In genomic region chr1:79369091-79369490, GRCh38 we compare ENCODE assay signal across 34 cellular contexts.
"Had no signal": no experiment of that assay in that cellular context is flagged by ENCODE, and none has a peak within 500 bp of the region (broad histone marks: within the 10 kb centered on the region; RNA-seq: fewer than 3 reads in every experiment).

No MANE protein-coding gene starts in this region.

- H3K4me3 ChIP-seq: adrenal gland, body of pancreas, breast epithelium had no signal

- H3K4me1 ChIP-seq: adrenal gland, breast epithelium had no signal

- H3K27me3 ChIP-seq: adrenal gland, body of pancreas, brain microvascular endothelial cell, breast epithelium had no signal

- ATAC-seq: activated CD8-positive, alpha-beta T cell treated with anti-CD3 and anti-CD28 coated beads for 36 hours; activated naive CD4-positive, alpha-beta T cell treated with anti-CD3 and anti-CD28 coated beads, Interleukin-2, amount 50 U/mL, for 72 hours; body of pancreas had no signal

- H3K4me3 Mint-ChIP-seq: activated B cell treated with CpG ODN at 0.5 μM for 24 hours; activated CD4-positive, alpha-beta memory T cell treated with anti-CD3 and anti-CD28 coated beads for 36 hours; activated CD4-positive, alpha-beta T cell treated with anti-CD3 and anti-CD28 coated beads, Interleukin-2, amount 10 ng/mL, durations not matched to agents 24 days and 14 days; activated CD8-positive, alpha-beta T cell treated with anti-CD3 and anti-CD28 coated beads for 36 hours; activated naive CD4-positive, alpha-beta T cell treated with anti-CD3 and anti-CD28 coated beads for 36 hours; activated naive CD8-positive, alpha-beta T cell treated with anti-CD3 and anti-CD28 coated beads for 36 hours; T-helper 1 cell treated with Interleukin-12 subunit alpha and Interleukin-12 subunit beta and Interleukin-4 antibody, amounts not matched to agents 30 μg/mL and 1 μg/mL, for 36 hours; T-helper 2 cell treated with Interferon-gamma antibody and Interleukin-4, amounts not matched to agents 5 μg/mL and 100 μg/mL, for 36 hours had no signal

- H3K36me3 Mint-ChIP-seq: activated CD4-positive, alpha-beta memory T cell treated with anti-CD3 and anti-CD28 coated beads for 36 hours; activated naive CD4-positive, alpha-beta T cell treated with anti-CD3 and anti-CD28 coated beads, Interleukin-2, amount 50 U/mL, for 72 hours; activated naive CD8-positive, alpha-beta T cell treated with anti-CD3 and anti-CD28 coated beads for 36 hours had no signal

- H3K9me3 Mint-ChIP-seq: activated CD4-positive, alpha-beta memory T cell treated with anti-CD3 and anti-CD28 coated beads for 36 hours; activated CD4-positive, alpha-beta T cell treated with anti-CD3 and anti-CD28 coated beads, Interleukin-2, amount 10 ng/mL, durations not matched to agents 24 days and 14 days; activated CD8-positive, alpha-beta T cell treated with anti-CD3 and anti-CD28 coated beads for 36 hours; activated naive CD8-positive, alpha-beta T cell treated with anti-CD3 and anti-CD28 coated beads for 36 hours; activated T-helper 2 cell treated with anti-CD3 and anti-CD28 coated beads, Interferon-gamma antibody, Interleukin-2, Interleukin-4, amounts not matched to agents 10 μg/mL and 5 μg/mL and 100 μg/mL, durations not matched to agents 14 hours and 24 hours and 36 hours; T-helper 1 cell treated with Interleukin-12 subunit alpha and Interleukin-12 subunit beta and Interleukin-4 antibody, amounts not matched to agents 30 μg/mL and 1 μg/mL, for 36 hours; T-helper 2 cell treated with Interferon-gamma antibody and Interleukin-4, amounts not matched to agents 5 μg/mL and 100 μg/mL, for 36 hours had no signal

- H3K27ac Mint-ChIP-seq: activated B cell treated with CpG ODN at 0.5 μM for 24 hours; activated CD4-positive, alpha-beta memory T cell treated with anti-CD3 and anti-CD28 coated beads for 36 hours; activated CD4-positive, alpha-beta T cell treated with anti-CD3 and anti-CD28 coated beads, Interleukin-2, amount 10 ng/mL, durations not matched to agents 24 days and 14 days; activated CD8-positive, alpha-beta T cell treated with anti-CD3 and anti-CD28 coated beads for 36 hours; activated naive CD4-positive, alpha-beta T cell treated with anti-CD3 and anti-CD28 coated beads for 36 hours; activated naive CD4-positive, alpha-beta T cell treated with anti-CD3 and anti-CD28 coated beads, Interleukin-2, amount 50 U/mL, for 72 hours; activated naive CD8-positive, alpha-beta T cell treated with anti-CD3 and anti-CD28 coated beads for 36 hours; activated T-helper 2 cell treated with anti-CD3 and anti-CD28 coated beads, Interferon-gamma antibody, Interleukin-2, Interleukin-4, amounts not matched to agents 10 μg/mL and 5 μg/mL and 100 μg/mL, durations not matched to agents 14 hours and 24 hours and 36 hours; T-helper 1 cell treated with Interleukin-12 subunit alpha and Interleukin-12 subunit beta and Interleukin-4 antibody, amounts not matched to agents 30 μg/mL and 1 μg/mL, for 36 hours; T-helper 2 cell treated with Interferon-gamma antibody and Interleukin-4, amounts not matched to agents 5 μg/mL and 100 μg/mL, for 36 hours had no signal

- H3K36me3 ChIP-seq: adrenal gland, brain microvascular endothelial cell, breast epithelium had no signal

- H3K27ac ChIP-seq: adrenal gland, body of pancreas, brain microvascular endothelial cell, breast epithelium, VCaP had no signal

- DNase-seq: activated B cell treated with CpG ODN at 0.5 μM for 24 hours; activated CD4-positive, alpha-beta memory T cell treated with anti-CD3 and anti-CD28 coated beads for 36 hours; activated CD4-positive, alpha-beta T cell treated with anti-CD3 and anti-CD28 coated beads for 4 hours; activated CD4-positive, alpha-beta T cell treated with anti-CD3 and anti-CD28 coated beads, Interleukin-2, amount 10 ng/mL, durations not matched to agents 24 days and 14 days; activated CD4-positive, alpha-beta T cell treated with anti-CD3 and anti-CD28 coated beads, Interleukin-2, amount 50 U/mL, for 1 hour; activated CD4-positive, alpha-beta T cell treated with anti-CD3 and anti-CD28 coated beads, Interleukin-2, amount 50 U/mL, for 4 hours; activated CD4-positive, CD25-positive, alpha-beta regulatory T cell treated with anti-CD3 and anti-CD28 coated beads, Interleukin-2, amount 50 U/mL, for 72 hours; activated CD8-positive, alpha-beta memory T cell treated with anti-CD3 and anti-CD28 coated beads, Interleukin-2, amount 50 U/mL, for 4 hours; activated CD8-positive, alpha-beta T cell treated with anti-CD3 and anti-CD28 coated beads for 36 hours; activated effector memory CD4-positive, alpha-beta T cell treated with Interleukin-2 at 50 U/mL for 16 hours; activated gamma-delta T cell; activated naive CD4-positive, alpha-beta T cell treated with anti-CD3 and anti-CD28 coated beads for 36 hours; activated naive CD4-positive, alpha-beta T cell treated with anti-CD3 and anti-CD28 coated beads, Interleukin-2, amount 50 U/mL, for 16 hours; activated naive CD8-positive, alpha-beta T cell treated with anti-CD3 and anti-CD28 coated beads for 36 hours; activated T-cell treated with anti-CD3 and anti-CD28 coated beads for 4 hours; activated T-cell treated with anti-CD3 and anti-CD28 coated beads, Interleukin-2, amount 50 U/mL, for 1 hour; activated T-cell treated with anti-CD3 and anti-CD28 coated beads, Interleukin-2, amount 50 U/mL, for 48 hours; adrenal gland; amniotic stem cell; aorta; body of pancreas; brain microvascular endothelial cell; central memory CD4-positive, alpha-beta T cell; T-helper 1 cell; T-helper 2 cell; T-helper 9 cell had no signal

- H3K4me1 Mint-ChIP-seq: activated B cell treated with CpG ODN at 0.5 μM for 24 hours; activated CD4-positive, alpha-beta T cell treated with anti-CD3 and anti-CD28 coated beads, Interleukin-2, amount 10 ng/mL, durations not matched to agents 24 days and 14 days; activated naive CD8-positive, alpha-beta T cell treated with anti-CD3 and anti-CD28 coated beads for 36 hours had no signal

- H3K9me3 ChIP-seq: adrenal gland, body of pancreas, breast epithelium had no signal

- FAIRE-seq: astrocyte, TTC549 had no signal

- H3K27me3 Mint-ChIP-seq: activated B cell treated with CpG ODN at 0.5 μM for 24 hours; activated CD4-positive, alpha-beta memory T cell treated with anti-CD3 and anti-CD28 coated beads for 36 hours; activated CD4-positive, alpha-beta T cell treated with anti-CD3 and anti-CD28 coated beads, Interleukin-2, amount 10 ng/mL, durations not matched to agents 24 days and 14 days; activated CD8-positive, alpha-beta T cell treated with anti-CD3 and anti-CD28 coated beads for 36 hours; activated naive CD8-positive, alpha-beta T cell treated with anti-CD3 and anti-CD28 coated beads for 36 hours had no signal
